8 cellular contexts compared by ENCODE assay signal in the genomic region with DNA sequence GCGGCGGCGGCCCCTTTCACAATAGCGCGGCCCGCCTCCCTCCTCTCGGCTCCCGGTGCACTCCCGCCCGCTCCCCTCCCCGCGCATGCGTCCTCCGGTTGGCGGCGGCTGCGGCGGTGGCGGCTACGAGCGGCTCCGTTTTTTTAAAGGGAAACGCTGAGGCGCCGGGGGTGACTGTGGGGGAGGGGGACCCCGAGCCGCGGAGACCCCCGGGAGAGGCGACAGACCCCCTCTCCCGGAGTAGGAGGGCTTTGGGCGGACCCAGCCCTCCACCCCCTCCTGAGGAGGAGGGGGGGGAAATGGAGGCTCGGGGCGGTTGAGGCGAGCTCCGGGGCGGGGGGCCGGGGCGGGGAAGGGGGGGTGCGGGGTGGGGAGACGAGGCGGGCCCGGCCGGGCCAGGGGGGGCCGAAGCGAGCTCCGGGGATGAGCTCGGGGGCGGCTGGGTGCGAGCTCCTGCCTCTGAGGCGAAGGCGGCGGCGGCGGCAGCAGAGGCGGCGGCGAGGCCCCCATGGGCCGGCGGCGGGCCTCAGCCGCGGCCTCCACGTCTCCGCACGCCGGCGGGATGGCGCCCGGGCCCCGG. TPM values are rescaled to one million over a fixed set of nuclear protein-coding genes. Genes with fewer than 3 reads are reported as not detected.
DNase-seq lines count a peak whose midpoint lies in the region; ATAC-seq and TF ChIP-seq lines count a peak whose summit lies in the region.

A gene with protein sequence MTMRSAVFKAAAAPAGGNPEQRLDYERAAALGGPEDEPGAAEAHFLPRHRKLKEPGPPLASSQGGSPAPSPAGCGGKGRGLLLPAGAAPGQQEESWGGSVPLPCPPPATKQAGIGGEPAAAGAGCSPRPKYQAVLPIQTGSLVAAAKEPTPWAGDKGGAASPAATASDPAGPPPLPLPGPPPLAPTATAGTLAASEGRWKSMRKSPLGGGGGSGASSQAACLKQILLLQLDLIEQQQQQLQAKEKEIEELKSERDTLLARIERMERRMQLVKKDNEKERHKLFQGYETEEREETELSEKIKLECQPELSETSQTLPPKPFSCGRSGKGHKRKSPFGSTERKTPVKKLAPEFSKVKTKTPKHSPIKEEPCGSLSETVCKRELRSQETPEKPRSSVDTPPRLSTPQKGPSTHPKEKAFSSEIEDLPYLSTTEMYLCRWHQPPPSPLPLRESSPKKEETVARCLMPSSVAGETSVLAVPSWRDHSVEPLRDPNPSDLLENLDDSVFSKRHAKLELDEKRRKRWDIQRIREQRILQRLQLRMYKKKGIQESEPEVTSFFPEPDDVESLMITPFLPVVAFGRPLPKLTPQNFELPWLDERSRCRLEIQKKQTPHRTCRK (plus strand): TSS at position 86 of the 580 bp plus-strand sequence. CDS start 642 bp downstream, outside the sequence.

- peak within 1 kb of the TSS; percentile 75 for H2BK120ac ChIP-seq in mesendoderm (ENCODE audit: low read depth, low read length)

- H3K27me3 ChIP-seq in endodermal cell (ENCODE audit: control insufficient read depth, insufficient read depth, low read length, poor library complexity, severe bottlenecking) (peaks cover 36% of the 10 kb centered on the region), mesendoderm (ENCODE audit: insufficient read depth, low read length, poor library complexity) (no peaks in the 10 kb centered on the region)

- H3K36me3 ChIP-seq in endodermal cell (ENCODE audit: control insufficient read depth, insufficient read depth, low read length) (peaks cover 14% of the 10 kb centered on the region), mesendoderm (ENCODE audit: control insufficient read depth, insufficient read depth, low read length) (peaks cover 3% of the 10 kb centered on the region)

- H3K4me2 ChIP-seq in mesendoderm (ENCODE audit: low read length): peak within 1 kb of the TSS; percentile 96

- peak within 1 kb of the TSS; percentile 98 for H3K56ac ChIP-seq in mesendoderm (ENCODE audit: low read length)

- peak within 1 kb of the TSS; percentile 92 for H3K4me3 ChIP-seq in endodermal cell (ENCODE audit: low read length)
- peak within 1 kb of the TSS; percentile 68 for H3K4me3 ChIP-seq in mesendoderm (ENCODE audit: low read length)

- H3K18ac ChIP-seq in mesendoderm (ENCODE audit: low read length): peak within 1 kb of the TSS; percentile 100

- peak; percentile 70 for ATAC-seq in HG03442 (IDR thresholded peaks at IDR 0.05; ENCODE audit: unreplicated experiment)

- no peak within 1 kb of the TSS for H4K5ac ChIP-seq in mesendoderm (ENCODE audit: low read length)

- H3K27ac Mint-ChIP-seq in endodermal cell: peak within 1 kb of the TSS; percentile 79

- H3K27ac ChIP-seq in endodermal cell (ENCODE audit: low read depth, low read length) (peak within 1 kb of the TSS; percentile 89), mesendoderm (ENCODE audit: low read depth, low read length) (peak within 1 kb of the TSS; percentile 97)

- H3K4ac ChIP-seq in mesendoderm (ENCODE audit: low read depth, low read length): peak within 1 kb of the TSS; percentile 100

- no peaks in the 10 kb centered on the region for H3K9me3 Mint-ChIP-seq in endodermal cell

- H3K4me3 Mint-ChIP-seq in endodermal cell: peak within 1 kb of the TSS; percentile 93

- DNase-seq in NCI-H2081 (lab: John Stamatoyannopoulos, UW) (peak; percentile 82 to 84), NCI-H2081 treated with DMSO at 0.1 percent for 48 hours (lab: John Stamatoyannopoulos, UW) (no peak), NOMO-1 treated with DMSO at 0.1 percent for 48 hours (lab: John Stamatoyannopoulos, UW; ENCODE audit: unreplicated experiment) (peak; percentile 49), endodermal cell (peak; percentile 95), mesendoderm (peak; percentile 72)
- peak; percentile 85 for DNase-seq in activated CD8-positive, alpha-beta memory T cell treated with anti-CD3 and anti-CD28 coated beads, Interleukin-2, amount 50 U/mL, for 4 hours
- peak; percentile 72 for DNase-seq in stimulated activated CD8-positive, alpha-beta memory T cell treated with anti-CD3 and anti-CD28 coated beads, Interleukin-12 subunit alpha, Interleukin-12 subunit beta, amount 100 ng/mL, for 24 hours (ENCODE audit: extremely low read depth)

- H3K27me3 Mint-ChIP-seq in endodermal cell (ENCODE audit: insufficient read depth): peaks cover 41% of the 10 kb centered on the region

- H3K79me2 ChIP-seq in mesendoderm (ENCODE audit: control insufficient read depth, insufficient read depth, low read length): peaks cover 44% of the 10 kb centered on the region

- H3K23ac ChIP-seq in mesendoderm (ENCODE audit: low read length): peak within 1 kb of the TSS; percentile 80

- no peaks in the 10 kb centered on the region for H3K4me1 ChIP-seq in endodermal cell (ENCODE audit: control insufficient read depth, insufficient read depth, low read length)
- H3K4me1 ChIP-seq in mesendoderm (ENCODE audit: control insufficient read depth, low read depth, low read length): peaks cover 3% of the 10 kb centered on the region

- no peak for TF ChIP-seq CTCF in endodermal cell (conservative IDR thresholded peaks at IDR 0.05)

- peak within 1 kb of the TSS; percentile 87 for H4K8ac ChIP-seq in mesendoderm (ENCODE audit: low read depth, low read length)

- H3K36me3 Mint-ChIP-seq in endodermal cell (ENCODE audit: low read depth): peaks cover 19% of the 10 kb centered on the region

- H2BK15ac ChIP-seq in mesendoderm (replicated peaks; ENCODE audit: low read depth): no peak within 1 kb of the TSS

- peaks cover 8% of the 10 kb centered on the region for H3K79me1 ChIP-seq in mesendoderm (ENCODE audit: low read length)

- 0% methylated on average over 2 to 58 of the region's 71 CpGs for WGBS in endodermal cell (ENCODE audit: insufficient coverage in 1 of 2, insufficient read length in 1 of 2), 2 experiments
- WGBS in mesendoderm (ENCODE audit: extremely low coverage, insufficient coverage, low lambda C conversion rate): no CpG with 5 or more reads among the region's 71 CpGs

- H3K4me1 Mint-ChIP-seq in endodermal cell: peaks cover 7% of the 10 kb centered on the region

- H3K9ac ChIP-seq in endodermal cell (ENCODE audit: extremely low read depth, low read length, poor library complexity, severe bottlenecking): peak within 1 kb of the TSS; percentile 66
- H3K9ac ChIP-seq in mesendoderm (ENCODE audit: low read length): peak within 1 kb of the TSS; percentile 98

- no peak within 1 kb of the TSS for H2AK5ac ChIP-seq in mesendoderm (ENCODE audit: low read length)

- peak within 1 kb of the TSS; percentile 70 for H2BK5ac ChIP-seq in mesendoderm (ENCODE audit: low read length)

- H3K9me3 ChIP-seq in endodermal cell (ENCODE audit: control insufficient read depth, low read length): no peaks in the 10 kb centered on the region

RNA-seq across cellular contexts. Expression of the gene that starts here (rescaled TPM):
- 100 to 1,000 TPM in 1 of 2 donors, 10 to 100 TPM in 1; 95.4 to 108 TPM for total RNA-seq in endodermal cell
- 126 TPM for polyA plus RNA-seq in endodermal cell (2013, experiment 1 of 2)
- 115 TPM for polyA plus RNA-seq in endodermal cell (2013, experiment 2 of 2)
- polyA plus RNA-seq in mesendoderm (2013, experiment 1 of 2): 40.3 TPM
- 40.9 TPM for polyA plus RNA-seq in mesendoderm (2013, experiment 2 of 2)
